In the genomic region with DNA sequence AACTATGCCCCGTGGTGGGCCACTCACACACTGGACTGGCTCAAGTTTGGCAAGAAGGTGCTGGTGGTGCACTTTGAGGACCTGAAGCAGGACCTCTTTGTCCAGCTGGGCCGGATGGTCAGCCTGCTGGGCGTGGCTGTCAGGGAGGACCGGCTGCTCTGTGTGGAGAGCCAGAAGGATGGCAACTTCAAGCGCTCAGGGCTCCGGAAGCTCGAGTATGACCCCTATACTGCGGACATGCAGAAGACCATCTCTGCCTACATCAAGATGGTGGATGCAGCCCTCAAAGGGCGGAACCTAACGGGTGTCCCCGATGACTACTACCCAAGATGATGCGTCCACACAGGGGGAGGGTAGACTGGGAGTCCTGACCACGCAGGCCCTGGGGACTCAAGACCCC, we compare ENCODE assay signal across 27 cellular contexts.
DNase-seq lines count a peak whose midpoint lies in the region; FAIRE-seq and TF ChIP-seq lines count a peak whose summit lies in the region.
"Had no signal": no experiment of that assay in that cellular context is flagged by ENCODE, and none has a peak within 500 bp of the region (broad histone marks: within the 10 kb centered on the region; RNA-seq: fewer than 3 reads in every experiment).

No MANE protein-coding gene starts in this region.

- H3K18ac ChIP-seq in H1 (ENCODE audit: extremely low read depth, low read length) (no peak overlapping the region), neuronal stem cell (ENCODE audit: low read length) (peak overlapping the region; percentile 46)

- H2BK5ac ChIP-seq in H1 (ENCODE audit: low read depth, low read length) (no peak overlapping the region), neuronal stem cell (ENCODE audit: low read length) (peak overlapping the region; percentile 10)

- H3K27ac Mint-ChIP-seq in activated T-cell treated with anti-CD3 and anti-CD28 coated beads, Interleukin-2, amount 50 U/mL, for 24 hours, result no peak overlapping the region
- H3K27ac Mint-ChIP-seq: CD4-positive, alpha-beta memory T cell; CD4-positive, CD25-positive, alpha-beta regulatory T cell had no signal

- no peak for TF ChIP-seq POLR2A in H1 (IDR thresholded peaks at IDR 0.05; ENCODE audit: control extremely low read depth in 1 of 2, low read depth in 2 of 2, low read length in 2 of 2)

- no peak overlapping the region for H3K27ac ChIP-seq in H1 (ENCODE audit: low read depth, low read length)
- H3K27ac ChIP-seq in neuronal stem cell (replicated peaks; ENCODE audit: low read length), result no peak overlapping the region
- H3K27ac ChIP-seq: BLaER1 had no signal

- H2BK20ac ChIP-seq in H1 (ENCODE audit: low read length), result no peak overlapping the region

- H2BK15ac ChIP-seq in H1 (ENCODE audit: low read length) (no peak overlapping the region), neuronal stem cell (ENCODE audit: low read length) (peak overlapping the region; percentile 24)

- in situ Hi-C loops in G401 (cut with HindIII; ENCODE audit: low sequenced_read_pairs), result no loop called here

- H2BK120ac ChIP-seq in H1 (replicated peaks; ENCODE audit: low read depth, low read length) (no peak overlapping the region), neuronal stem cell (ENCODE audit: low read depth, low read length) (no peak overlapping the region)

- TF ChIP-seq RAD21 in H1 (IDR thresholded peaks at IDR 0.05 in 1 of 2, conservative IDR thresholded peaks at IDR 0.05 in 1 of 2; ENCODE audit: low read depth in 2 of 2, low read length in 2 of 2), result no peak

- H3K9me3 Mint-ChIP-seq in activated T-cell treated with anti-CD3 and anti-CD28 coated beads, Interleukin-2, amount 50 U/mL, for 24 hours, result no peaks in the 10 kb centered on the region
- H3K9me3 Mint-ChIP-seq: CD8-positive, alpha-beta memory T cell had no signal

- no peak overlapping the region for H3K56ac ChIP-seq in H1 (replicated peaks; ENCODE audit: insufficient read length, low read depth, low read length)

- H3K4me1 Mint-ChIP-seq in activated T-cell treated with anti-CD3 and anti-CD28 coated beads, Interleukin-2, amount 50 U/mL, for 24 hours (ENCODE audit: low read depth), result no peaks in the 10 kb centered on the region
- H3K4me1 Mint-ChIP-seq: CD4-positive, alpha-beta memory T cell; CD8-positive, alpha-beta memory T cell had no signal

- H2AFZ ChIP-seq in H1 (ENCODE audit: low read length) (no peak overlapping the region), neuronal stem cell (ENCODE audit: low read length) (no peak overlapping the region)

- no peak overlapping the region; the same call in 1 of the 2 replicates for H4K8ac ChIP-seq in H1 (ENCODE audit: extremely low read depth, insufficient read depth, low read length)
- H4K8ac ChIP-seq in neuronal stem cell (ENCODE audit: low read depth, low read length), result no peak overlapping the region

- no peaks in the 10 kb centered on the region for H3K23me2 ChIP-seq in H1 (ENCODE audit: low read depth, low read length)

- H3K9me3 ChIP-seq in H1 (ENCODE audit: insufficient read depth in 2 of 2, low read depth in 1 of 2, low read length in 1 of 2), result no peaks in the 10 kb centered on the region
- H3K9me3 ChIP-seq in neuronal stem cell (replicated peaks in 1 of 2; ENCODE audit: control insufficient read depth in 2 of 2, insufficient read depth in 1 of 2, low read depth in 1 of 2, low read length in 2 of 2), result no peaks in the 10 kb centered on the region
- H3K9me3 ChIP-seq: BE2C, BLaER1 had no signal

- DNase-seq in bronchial epithelial cell (ENCODE audit: low read depth) (no peak), H1 (ENCODE audit: low read depth in 1 of 2, low spot score in 2 of 2) (no peak), neuronal stem cell (ENCODE audit: low spot score) (no peak), G401 (ENCODE audit: low spot score) (no peak), HCEC 1CT (no peak)
- DNase-seq in activated T-cell treated with anti-CD3 and anti-CD28 coated beads, Interleukin-2, amount 50 U/mL, for 24 hours, result no peak
- DNase-seq: 8988T; ACHN; BE2C; C1 segment of cervical spinal cord; CD4-positive, alpha-beta memory T cell; CD4-positive, CD25-positive, alpha-beta regulatory T cell; CD8-positive, alpha-beta memory T cell; COR-L47; DMS 273 treated with DMSO at 0.1 percent for 48 hours; DMS153; DMS53; DMS79; DND-41; EL; GF-D8 had no signal

- no peak overlapping the region for H2BK12ac ChIP-seq in H1 (ENCODE audit: low read depth, low read length)
- H2BK12ac ChIP-seq in neuronal stem cell (ENCODE audit: low read length), result no peak overlapping the region

- no peaks in the 10 kb centered on the region for H3K79me2 ChIP-seq in H1 (ENCODE audit: control insufficient read depth in 1 of 2, insufficient read depth in 2 of 2, low read length in 2 of 2)

- no peak overlapping the region for H3K4me2 ChIP-seq in H1 (ENCODE audit: insufficient read depth in 1 of 2, low read depth in 2 of 2, low read length in 2 of 2)
- H3K4me2 ChIP-seq in neuronal stem cell (ENCODE audit: insufficient read depth, low read length, poor library complexity, severe bottlenecking), result no peak overlapping the region
- H3K4me2 ChIP-seq: BLaER1 had no signal

- no peak overlapping the region for H3K23ac ChIP-seq in H1 (ENCODE audit: insufficient read length)
- H3K23ac ChIP-seq in neuronal stem cell (ENCODE audit: low read depth, low read length, poor library complexity), result no peak overlapping the region

- CTCF ChIA-PET in H1 (lab: Charles Lee; ENCODE audit: partially characterized antibody), result interaction anchor here (0.6 to 3.0 kb wide), 6 partner anchors 11 to 258 kb away, joined by 3 to 12 read pairs (median 4); no protein-coding TSS in a partner anchor

- H3K36me3 ChIP-seq in bronchial epithelial cell (ENCODE audit: control insufficient read depth, insufficient read depth, low read length) (no peaks in the 10 kb centered on the region), H1 (ENCODE audit: control insufficient read depth in 2 of 4, insufficient read depth in 4 of 4, low read length in 3 of 4) (no peaks in the 10 kb centered on the region), neuronal stem cell (replicated peaks in 1 of 2; ENCODE audit: control insufficient read depth in 2 of 2, insufficient read depth in 2 of 2, low read length in 2 of 2) (no peaks in the 10 kb centered on the region)
- H3K36me3 ChIP-seq: BE2C, BLaER1 had no signal

- POLR2A ChIA-PET in H1 (lab: Charles Lee; ENCODE audit: partially characterized antibody), result no interaction called here

- peak overlapping the region; percentile 9 for H4K91ac ChIP-seq in H1 (replicated peaks; ENCODE audit: insufficient read length, low read length)
- no peak overlapping the region for H4K91ac ChIP-seq in neuronal stem cell (ENCODE audit: low read depth, low read length, poor library complexity)

- H3K4me3 ChIP-seq in bronchial epithelial cell (ENCODE audit: low read depth, low read length), result no peak overlapping the region
- no peak overlapping the region for H3K4me3 ChIP-seq in H1 (ENCODE audit: extremely low read depth in 1 of 4, insufficient read depth in 2 of 4, low read depth in 3 of 4, low read length in 4 of 4)
- H3K4me3 ChIP-seq in neuronal stem cell (ENCODE audit: low read length in 2 of 2), result no peak overlapping the region
- H3K4me3 ChIP-seq: BLaER1 had no signal

- H4K5ac ChIP-seq in H1 (ENCODE audit: insufficient read length, low read depth, low read length), result no peak overlapping the region

- no peak for TF ChIP-seq CTCF in bronchial epithelial cell (IDR thresholded peaks at IDR 0.05; ENCODE audit: insufficient read depth, low read length, severe bottlenecking)
- no peak for TF ChIP-seq CTCF in H1 (IDR thresholded peaks at IDR 0.05; ENCODE audit: control extremely low read depth in 1 of 3, insufficient read depth in 1 of 3, low read depth in 1 of 3, low read length in 3 of 3)

- no peaks in the 10 kb centered on the region for H4K20me1 ChIP-seq in H1 (replicated peaks in 1 of 2; ENCODE audit: control insufficient read depth in 1 of 2, insufficient read depth in 2 of 2, low read length in 2 of 2)
- H4K20me1 ChIP-seq: BLaER1 had no signal

- H3K14ac ChIP-seq in H1 (ENCODE audit: insufficient read length) (no peak overlapping the region), neuronal stem cell (ENCODE audit: low read length) (no peak overlapping the region)

- peaks cover 0 to 7% (median 2%) of the 10 kb centered on the region in 4 experiments; a peak in 3 of 7 replicates for H3K4me1 ChIP-seq in H1 (replicated peaks in 1 of 4; ENCODE audit: control insufficient read depth in 3 of 4, insufficient read depth in 4 of 4, low read length in 3 of 4)
- peaks cover 5 to 10% of the 10 kb centered on the region in 2 donors for H3K4me1 ChIP-seq in neuronal stem cell (ENCODE audit: control insufficient read depth in 2 of 2, insufficient read depth in 1 of 2, low read depth in 1 of 2, low read length in 2 of 2)
- H3K4me1 ChIP-seq: BE2C had no signal

- H3K79me1 ChIP-seq in H1 (ENCODE audit: low read depth, low read length), result no peaks in the 10 kb centered on the region
- no peaks in the 10 kb centered on the region for H3K79me1 ChIP-seq in neuronal stem cell (ENCODE audit: low read depth, low read length)

- H3K27me3 Mint-ChIP-seq in activated T-cell treated with anti-CD3 and anti-CD28 coated beads, Interleukin-2, amount 50 U/mL, for 24 hours, result peaks cover 27% of the 10 kb centered on the region

- FAIRE-seq in bronchial epithelial cell (lab: Jason Lieb, UNC) (peak; percentile 13), H1 (lab: Jason Lieb, UNC) (no peak)
- FAIRE-seq: A204.1, G401.6, GM12891, GM19239 had no signal

- H3K4me3 Mint-ChIP-seq in activated T-cell treated with anti-CD3 and anti-CD28 coated beads, Interleukin-2, amount 50 U/mL, for 24 hours, result no peak overlapping the region
- H3K4me3 Mint-ChIP-seq: CD14-positive monocyte; CD4-positive, alpha-beta memory T cell; CD8-positive, alpha-beta memory T cell had no signal

- TF ChIP-seq EP300 in H1 (IDR thresholded peaks at IDR 0.05; ENCODE audit: borderline replicate concordance in 1 of 2, low read depth in 2 of 2, low read length in 2 of 2), result no peak

- 95% methylated on average over 9 of the region's 13 CpGs; no CpG with 5 or more reads in 1 of the 2 experiments for WGBS in H1 (ENCODE audit: extremely low coverage in 1 of 2, insufficient coverage in 1 of 2, insufficient read length in 1 of 2, insufficient replicate concordance in 2 of 2, low coverage in 1 of 2, low lambda C conversion rate in 2 of 2, missing lambda C conversion rate in 1 of 2), 2 experiments
- no CpG with 5 or more reads among the region's 13 CpGs for WGBS in neuronal stem cell (ENCODE audit: extremely low coverage in 2 of 2, insufficient read length in 2 of 2, insufficient replicate concordance in 1 of 2), 2 donors

- H3K9ac ChIP-seq in H1 (replicated peaks in 1 of 4; ENCODE audit: extremely low read depth in 1 of 4, low read depth in 3 of 4, low read length in 3 of 4) (no peak overlapping the region), neuronal stem cell (ENCODE audit: low read depth, low read length, poor library complexity) (no peak overlapping the region)
- H3K9ac ChIP-seq: BLaER1 had no signal

- H3K27me3 ChIP-seq in bronchial epithelial cell (ENCODE audit: control insufficient read depth, insufficient read depth, low read length) (no peaks in the 10 kb centered on the region), H1 (replicated peaks in 1 of 4; ENCODE audit: control insufficient read depth in 3 of 4, extremely low read depth in 1 of 4, insufficient read depth in 3 of 4, low read length in 3 of 4) (no peaks in the 10 kb centered on the region), neuronal stem cell (ENCODE audit: control insufficient read depth in 3 of 3, insufficient read depth in 3 of 3, low read depth in 1 of 3, low read length in 3 of 3) (no peaks in the 10 kb centered on the region)
- H3K27me3 ChIP-seq: BE2C, BLaER1 had no signal

- H3K36me3 Mint-ChIP-seq in activated T-cell treated with anti-CD3 and anti-CD28 coated beads, Interleukin-2, amount 50 U/mL, for 24 hours (ENCODE audit: low read depth), result no peaks in the 10 kb centered on the region
- H3K36me3 Mint-ChIP-seq: CD14-positive monocyte; CD4-positive, alpha-beta memory T cell; CD4-positive, CD25-positive, alpha-beta regulatory T cell; CD8-positive, alpha-beta memory T cell had no signal

- H2AK5ac ChIP-seq in H1 (ENCODE audit: low read depth, low read length) (no peak overlapping the region), neuronal stem cell (ENCODE audit: low read depth, low read length) (no peak overlapping the region)

- H3K4ac ChIP-seq in H1 (replicated peaks; ENCODE audit: insufficient read length, low read depth, low read length) (no peak overlapping the region), neuronal stem cell (ENCODE audit: low read length) (no peak overlapping the region)
